Comparison of ENCODE assay signal across 10 cellular contexts in the genomic region with DNA sequence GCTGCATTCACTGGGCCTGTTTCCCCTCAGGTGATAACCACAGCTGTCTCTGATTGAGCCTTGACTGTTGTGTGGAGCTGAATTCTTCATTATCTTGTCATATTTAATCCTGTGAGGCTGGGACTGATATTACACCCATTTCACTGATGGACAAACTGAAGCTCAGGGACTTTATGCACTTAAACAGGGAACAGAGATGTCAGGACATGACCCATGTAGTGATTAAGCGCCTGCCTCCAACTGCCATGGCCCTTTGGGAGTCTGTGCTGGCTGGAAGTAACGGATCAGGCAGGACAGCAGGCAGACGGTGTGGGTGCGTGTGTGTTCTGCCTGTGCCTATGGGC. TPM values are rescaled to one million over a fixed set of nuclear protein-coding genes. Genes with fewer than 3 reads are reported as not detected.
DNase-seq lines count a peak whose midpoint lies in the region; ATAC-seq and TF ChIP-seq lines count a peak whose summit lies in the region.
"Had no signal": no experiment of that assay in that cellular context is flagged by ENCODE, and none has a peak within 500 bp of the region (broad histone marks: within the 10 kb centered on the region; RNA-seq: fewer than 3 reads in every experiment).

No MANE protein-coding gene starts in this region.

- 73 to 78% methylated on average over 4 of the region's 4 CpGs for WGBS in body of pancreas, 2 donors

- no peaks in the 10 kb centered on the region for H3K27me3 ChIP-seq in body of pancreas
- H3K27me3 ChIP-seq in thoracic aorta (replicated peaks; ENCODE audit: insufficient read depth) = no peaks in the 10 kb centered on the region

- H3K4me1 Mint-ChIP-seq in activated CD8-positive, alpha-beta memory T cell treated with anti-CD3 and anti-CD28 coated beads, Interleukin-2, amount 10 ng/mL, durations not matched to agents 7 days and 5 days = peaks cover 86% of the 10 kb centered on the region
- peaks cover 61% of the 10 kb centered on the region for H3K4me1 Mint-ChIP-seq in memory B cell

- H3K9me3 Mint-ChIP-seq in activated CD8-positive, alpha-beta memory T cell treated with anti-CD3 and anti-CD28 coated beads, Interleukin-2, amount 10 ng/mL, durations not matched to agents 7 days and 5 days (ENCODE audit: low read depth) = no peaks in the 10 kb centered on the region
- no peaks in the 10 kb centered on the region for H3K9me3 Mint-ChIP-seq in memory B cell

- H3K4me1 ChIP-seq in body of pancreas = peaks cover 62% of the 10 kb centered on the region
- H3K4me1 ChIP-seq in thoracic aorta (ENCODE audit: control insufficient read depth in 1 of 2, low read depth in 2 of 2) = peaks cover 90 to 100% of the 10 kb centered on the region in 2 donors

- H3K36me3 ChIP-seq in body of pancreas (replicated peaks in 1 of 2; ENCODE audit: insufficient read depth in 1 of 2, low read depth in 2 of 2) (no peaks in the 10 kb centered on the region), thoracic aorta (peaks cover 2% of the 10 kb centered on the region)

- CTCF ChIA-PET in activated CD8-positive, alpha-beta memory T cell treated with anti-CD3 and anti-CD28 coated beads, Interleukin-2, amount 10 ng/mL, durations not matched to agents 7 days and 5 days (lab: Charles Lee) = interaction anchor here (0.6 to 6.3 kb wide), 12 partner anchors 9 to 92 kb away, joined by 3 to 78 read pairs (median 4); no protein-coding TSS in a partner anchor

- H3K27me3 Mint-ChIP-seq in activated CD8-positive, alpha-beta memory T cell treated with anti-CD3 and anti-CD28 coated beads, Interleukin-2, amount 10 ng/mL, durations not matched to agents 7 days and 5 days = no peaks in the 10 kb centered on the region
- H3K27me3 Mint-ChIP-seq in memory B cell = no peaks in the 10 kb centered on the region

- no peak for ATAC-seq in activated CD8-positive, alpha-beta memory T cell treated with anti-CD3 and anti-CD28 coated beads, Interleukin-2, amount 10 ng/mL, durations not matched to agents 7 days and 5 days
- ATAC-seq in body of pancreas = no peak
- ATAC-seq in memory B cell (ENCODE audit: low read depth) = no peak
- no peak for ATAC-seq in thoracic aorta (ENCODE audit: insufficient number of reproducible peaks, low FRiP score, low read depth)
- ATAC-seq in HG02885 (IDR thresholded peaks at IDR 0.05; ENCODE audit: poor library complexity, unreplicated experiment) = no peak

- TF ChIP-seq CTCF in body of pancreas (IDR thresholded peaks at IDR 0.05) (no peak), thoracic aorta (IDR thresholded peaks at IDR 0.05) (no peak)

- intact Hi-C loops in body of pancreas (cut with DNase I) = no loop called here

- peak overlapping the region in 3 of 4 donors; percentile 43 to 80 (median 74) for H3K27ac ChIP-seq in body of pancreas
- H3K27ac ChIP-seq in thoracic aorta = peak overlapping the region; percentile 33 to 89

- DNase-seq in activated CD8-positive, alpha-beta memory T cell treated with anti-CD3 and anti-CD28 coated beads, Interleukin-2, amount 10 ng/mL, durations not matched to agents 7 days and 5 days = no peak
- DNase-seq in activated CD8-positive, alpha-beta memory T cell treated with anti-CD3 and anti-CD28 coated beads, Interleukin-2, amount 50 U/mL, for 48 hours = no peak
- no peak for DNase-seq in body of pancreas
- DNase-seq in memory B cell (ENCODE audit: low spot score in 2 of 2) = no peak
- DNase-seq in thoracic aorta (ENCODE audit: low spot score) = no peak
- DNase-seq in COLO668 (lab: John Stamatoyannopoulos, UW; ENCODE audit: unreplicated experiment) = no peak
- DNase-seq in NCI-H187 (lab: John Stamatoyannopoulos, UW) = no peak
- DNase-seq: NCI-H2081 had no signal

- H3K4me3 ChIP-seq in body of pancreas = no peak overlapping the region
- peak overlapping the region; percentile 44 for H3K4me3 ChIP-seq in thoracic aorta

- TF ChIP-seq POLR2A in body of pancreas (IDR thresholded peaks at IDR 0.05) = no peak

- peaks cover 32% of the 10 kb centered on the region for H3K36me3 Mint-ChIP-seq in activated CD8-positive, alpha-beta memory T cell treated with anti-CD3 and anti-CD28 coated beads, Interleukin-2, amount 10 ng/mL, durations not matched to agents 7 days and 5 days
- H3K36me3 Mint-ChIP-seq in memory B cell = peaks cover 5% of the 10 kb centered on the region

- peak overlapping the region; percentile 69 for H3K4me3 Mint-ChIP-seq in activated CD8-positive, alpha-beta memory T cell treated with anti-CD3 and anti-CD28 coated beads, Interleukin-2, amount 10 ng/mL, durations not matched to agents 7 days and 5 days
- peak overlapping the region; percentile 70 for H3K4me3 Mint-ChIP-seq in memory B cell

- no peaks in the 10 kb centered on the region for H3K9me3 ChIP-seq in body of pancreas
- H3K9me3 ChIP-seq in thoracic aorta = no peaks in the 10 kb centered on the region

- peak overlapping the region; percentile 95 for H3K27ac Mint-ChIP-seq in activated CD8-positive, alpha-beta memory T cell treated with anti-CD3 and anti-CD28 coated beads, Interleukin-2, amount 10 ng/mL, durations not matched to agents 7 days and 5 days
- peak overlapping the region; percentile 86 for H3K27ac Mint-ChIP-seq in memory B cell

RNA-seq across cellular contexts. Expression of a gene that starts 7.5 kb away (rescaled TPM):
- 100 to 1,000 TPM; 450 to 509 TPM for total RNA-seq in activated CD8-positive, alpha-beta memory T cell treated with anti-CD3 and anti-CD28 coated beads, Interleukin-2, amount 10 ng/mL, durations not matched to agents 7 days and 5 days
- total RNA-seq in body of pancreas (10 to 100 TPM; 46.2 to 53.7 TPM), thoracic aorta (100 to 1,000 TPM; 183 to 337 TPM)

RNA-seq across cellular contexts. Expression of a gene that starts 25.4 kb away (rescaled TPM):
- total RNA-seq in activated CD8-positive, alpha-beta memory T cell treated with anti-CD3 and anti-CD28 coated beads, Interleukin-2, amount 10 ng/mL, durations not matched to agents 7 days and 5 days = under 1 TPM; 0.16 to 0.70 TPM
- total RNA-seq in body of pancreas (100 to 1,000 TPM in 1 of 2 donors, 10 to 100 TPM in 1; 71.1 to 116 TPM), thoracic aorta (10 to 100 TPM; 53.6 to 57.2 TPM)

RNA-seq across cellular contexts. Expression of a gene that starts 35.4 kb away (rescaled TPM):
- not detected for total RNA-seq in activated CD8-positive, alpha-beta memory T cell treated with anti-CD3 and anti-CD28 coated beads, Interleukin-2, amount 10 ng/mL, durations not matched to agents 7 days and 5 days
- total RNA-seq in body of pancreas = not detected
- not detected for total RNA-seq in thoracic aorta
- total RNA-seq: ureter had no signal

RNA-seq across cellular contexts. Expression of a gene that starts 38.5 kb away (rescaled TPM):
- total RNA-seq in activated CD8-positive, alpha-beta memory T cell treated with anti-CD3 and anti-CD28 coated beads, Interleukin-2, amount 10 ng/mL, durations not matched to agents 7 days and 5 days = not detected
- 10 to 100 TPM in 1 of 2 donors, 1 to 10 TPM in 1; 4.6 to 48.0 TPM for total RNA-seq in body of pancreas
- total RNA-seq in thoracic aorta = under 1 TPM in 1 of 2 donors, not detected in 1; 0.28 TPM

RNA-seq across cellular contexts. Expression of a gene that starts 48.7 kb away (rescaled TPM):
- total RNA-seq in activated CD8-positive, alpha-beta memory T cell treated with anti-CD3 and anti-CD28 coated beads, Interleukin-2, amount 10 ng/mL, durations not matched to agents 7 days and 5 days = 100 to 1,000 TPM in 1 of 2 experiments, 10 to 100 TPM in 1; 74.8 to 103 TPM
- total RNA-seq in body of pancreas = 100 to 1,000 TPM in 1 of 2 donors, 10 to 100 TPM in 1; 75.8 to 103 TPM
- 100 to 1,000 TPM in 1 of 2 donors, 10 to 100 TPM in 1; 43.3 to 118 TPM for total RNA-seq in thoracic aorta

Comparison
In these comparisons a context has a peak if more than half of its experiments do, and no peak if none do; other contexts are left out.
1. RNA of a gene that starts 25.4 kb away (total RNA-seq): 71.1 to 116 TPM in body of pancreas and 53.6 to 57.2 TPM in thoracic aorta; 0.16 to 0.70 TPM in activated CD8-positive, alpha-beta memory T cell treated with anti-CD3 and anti-CD28 coated beads, Interleukin-2, amount 10 ng/mL, durations not matched to agents 7 days and 5 days; every median in the first group is over 10 times any median in the second.